ENCODE assay signal across 1 cellular context in the genomic region with DNA sequence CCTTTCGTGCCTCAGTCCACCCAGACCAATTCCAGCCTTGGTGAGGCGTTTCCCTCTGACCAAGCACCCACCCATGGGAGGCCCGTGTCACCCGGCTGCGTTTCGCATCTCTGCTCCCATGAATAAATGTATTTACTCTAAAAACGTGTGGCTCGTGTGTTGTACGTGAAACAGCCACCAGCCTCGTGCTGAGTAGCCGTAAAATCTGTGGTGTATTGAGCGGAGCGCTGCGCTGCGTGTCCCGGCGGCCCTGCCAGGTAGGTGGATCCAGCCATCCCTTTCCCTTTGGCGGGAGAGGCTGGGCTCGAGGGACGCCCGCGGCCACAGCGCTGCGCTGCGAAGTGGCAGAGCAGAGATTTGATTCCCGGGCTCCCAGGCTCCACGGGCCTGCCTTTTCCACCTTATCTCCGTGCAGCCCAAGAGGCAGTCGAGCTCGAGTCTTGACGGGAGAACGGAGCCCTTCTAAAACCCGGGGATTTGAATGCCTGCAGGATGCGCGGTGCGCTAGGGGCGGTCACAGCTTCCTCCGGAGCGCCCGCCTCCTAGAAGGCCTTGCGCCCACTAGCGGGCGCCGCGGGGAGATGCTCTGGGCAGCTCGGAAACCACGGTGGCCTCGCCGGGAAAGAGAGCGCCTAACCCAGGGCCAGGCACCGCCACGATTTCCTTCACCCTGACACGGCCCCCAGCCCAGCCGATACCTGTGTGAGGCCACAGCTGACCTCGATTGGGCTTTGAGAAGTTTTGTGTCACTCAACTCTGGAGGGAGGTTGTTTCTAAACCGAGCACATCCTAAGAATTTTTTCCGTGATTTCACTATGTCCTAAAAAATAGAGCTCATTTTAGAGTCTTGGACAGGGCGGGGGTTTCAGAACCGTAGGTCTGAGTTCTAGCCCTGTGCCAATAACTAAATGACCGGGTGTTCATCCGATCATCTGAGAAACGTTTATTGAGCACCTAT.
TF ChIP-seq lines count a peak whose summit lies in the region.

No MANE protein-coding gene starts in this region.

TF ChIP-seq in GM12878, 131 proteins besides CTCF, POLR2A, EP300 and RAD21 (continued from another document and continues in another):
- TF ChIP-seq, protein P1, sequence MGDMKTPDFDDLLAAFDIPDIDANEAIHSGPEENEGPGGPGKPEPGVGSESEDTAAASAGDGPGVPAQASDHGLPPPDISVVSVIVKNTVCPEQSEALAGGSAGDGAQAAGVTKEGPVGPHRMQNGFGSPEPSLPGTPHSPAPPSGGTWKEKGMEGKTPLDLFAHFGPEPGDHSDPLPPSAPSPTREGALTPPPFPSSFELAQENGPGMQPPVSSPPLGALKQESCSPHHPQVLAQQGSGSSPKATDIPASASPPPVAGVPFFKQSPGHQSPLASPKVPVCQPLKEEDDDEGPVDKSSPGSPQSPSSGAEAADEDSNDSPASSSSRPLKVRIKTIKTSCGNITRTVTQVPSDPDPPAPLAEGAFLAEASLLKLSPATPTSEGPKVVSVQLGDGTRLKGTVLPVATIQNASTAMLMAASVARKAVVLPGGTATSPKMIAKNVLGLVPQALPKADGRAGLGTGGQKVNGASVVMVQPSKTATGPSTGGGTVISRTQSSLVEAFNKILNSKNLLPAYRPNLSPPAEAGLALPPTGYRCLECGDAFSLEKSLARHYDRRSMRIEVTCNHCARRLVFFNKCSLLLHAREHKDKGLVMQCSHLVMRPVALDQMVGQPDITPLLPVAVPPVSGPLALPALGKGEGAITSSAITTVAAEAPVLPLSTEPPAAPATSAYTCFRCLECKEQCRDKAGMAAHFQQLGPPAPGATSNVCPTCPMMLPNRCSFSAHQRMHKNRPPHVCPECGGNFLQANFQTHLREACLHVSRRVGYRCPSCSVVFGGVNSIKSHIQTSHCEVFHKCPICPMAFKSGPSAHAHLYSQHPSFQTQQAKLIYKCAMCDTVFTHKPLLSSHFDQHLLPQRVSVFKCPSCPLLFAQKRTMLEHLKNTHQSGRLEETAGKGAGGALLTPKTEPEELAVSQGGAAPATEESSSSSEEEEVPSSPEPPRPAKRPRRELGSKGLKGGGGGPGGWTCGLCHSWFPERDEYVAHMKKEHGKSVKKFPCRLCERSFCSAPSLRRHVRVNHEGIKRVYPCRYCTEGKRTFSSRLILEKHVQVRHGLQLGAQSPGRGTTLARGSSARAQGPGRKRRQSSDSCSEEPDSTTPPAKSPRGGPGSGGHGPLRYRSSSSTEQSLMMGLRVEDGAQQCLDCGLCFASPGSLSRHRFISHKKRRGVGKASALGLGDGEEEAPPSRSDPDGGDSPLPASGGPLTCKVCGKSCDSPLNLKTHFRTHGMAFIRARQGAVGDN (IDR thresholded peaks at IDR 0.05): no peak
- no peak for TF ChIP-seq KDM1A (IDR thresholded peaks at IDR 0.05; ENCODE audit: borderline replicate concordance)
- TF ChIP-seq NR2C1 (IDR thresholded peaks at IDR 0.05): no peak
- no peak for TF ChIP-seq CHD1 (IDR thresholded peaks at IDR 0.05; ENCODE audit: low read depth, low read length)
- TF ChIP-seq NFIC (IDR thresholded peaks at IDR 0.05; ENCODE audit: low read depth, low read length): no peak
- no peak for TF ChIP-seq HSF1 (IDR thresholded peaks at IDR 0.05; ENCODE audit: low read depth, low read length)
- TF ChIP-seq MXI1 (IDR thresholded peaks at IDR 0.05; ENCODE audit: low read depth, low read length): peak; percentile 64
- no peak for TF ChIP-seq PML (IDR thresholded peaks at IDR 0.05; ENCODE audit: low read length)
- no peak for TF ChIP-seq PAX5 (IDR thresholded peaks at IDR 0.05; ENCODE audit: borderline replicate concordance, low read depth, low read length)
- no peak for TF ChIP-seq ZBTB11 (CRISPR knock-in tag; IDR thresholded peaks at IDR 0.05)
- TF ChIP-seq CREM (IDR thresholded peaks at IDR 0.05; ENCODE audit: low read depth): no peak
- no peak for TF ChIP-seq CHD4 (IDR thresholded peaks at IDR 0.05)
- no peak for TF ChIP-seq PAX8 (IDR thresholded peaks at IDR 0.05)
- no peak for TF ChIP-seq CBX5 (IDR thresholded peaks at IDR 0.05; ENCODE audit: low read depth)
- TF ChIP-seq MEF2B (IDR thresholded peaks at IDR 0.05; ENCODE audit: partially characterized antibody, poor library complexity, severe bottlenecking): no peak
- 0 out of 2 replicates have a peak, but pooled peaks have one; percentile 16 for TF ChIP-seq HCFC1 (IDR thresholded peaks at IDR 0.05; ENCODE audit: low read length)
- TF ChIP-seq BCL11A (IDR thresholded peaks at IDR 0.05; ENCODE audit: low read depth, low read length): no peak
- TF ChIP-seq NBN (IDR thresholded peaks at IDR 0.05): no peak
- TF ChIP-seq FOXM1 (IDR thresholded peaks at IDR 0.05; ENCODE audit: low read depth, low read length): no peak
- TF ChIP-seq NRF1 (conservative IDR thresholded peaks at IDR 0.05; ENCODE audit: low read depth, low read length): 0 out of 2 replicates have a peak, but pooled peaks have one; percentile 23
- no peak; the same call in 1 of the 2 replicates for TF ChIP-seq RCOR1 (conservative IDR thresholded peaks at IDR 0.05; ENCODE audit: low read depth, low read length)
- no peak for TF ChIP-seq PKNOX1 (IDR thresholded peaks at IDR 0.05)
- no peak for TF ChIP-seq SUZ12 (IDR thresholded peaks at IDR 0.05; ENCODE audit: unreplicated experiment)
- no peak for TF ChIP-seq MTA2 (IDR thresholded peaks at IDR 0.05; ENCODE audit: low read depth)
- peak; percentile 79 for TF ChIP-seq SMC3 (IDR thresholded peaks at IDR 0.05; ENCODE audit: borderline replicate concordance, low read length)
- peak; percentile 49; the same call in 1 of the 2 replicates for TF ChIP-seq GATAD2B (conservative IDR thresholded peaks at IDR 0.05; ENCODE audit: low read depth)
- no peak; the same call in 1 of the 2 replicates for TF ChIP-seq ZBTB40 (IDR thresholded peaks at IDR 0.05; ENCODE audit: borderline replicate concordance)
- TF ChIP-seq BRCA1 (IDR thresholded peaks at IDR 0.05; ENCODE audit: low read depth, low read length): no peak
- TF ChIP-seq YBX1 (IDR thresholded peaks at IDR 0.05): no peak
- TF ChIP-seq SUPT20H (IDR thresholded peaks at IDR 0.05; ENCODE audit: borderline replicate concordance, control insufficient read depth, low read depth, low read length): no peak
- TF ChIP-seq RELA (IDR thresholded peaks at IDR 0.05; ENCODE audit: borderline replicate concordance, partially characterized antibody): no peak
- TF ChIP-seq POLR2AphosphoS5 (IDR thresholded peaks at IDR 0.05; ENCODE audit: low read length): no peak
- TF ChIP-seq RFX5 (IDR thresholded peaks at IDR 0.05; ENCODE audit: low read depth, low read length): no peak
- TF ChIP-seq ZSCAN29 (IDR thresholded peaks at IDR 0.05): no peak
- no peak for TF ChIP-seq ASH2L (IDR thresholded peaks at IDR 0.05; ENCODE audit: borderline replicate concordance, low read depth)
- no peak for TF ChIP-seq TBL1XR1 (IDR thresholded peaks at IDR 0.05; ENCODE audit: low read depth, low read length)
- no peak for TF ChIP-seq ZBED1 (IDR thresholded peaks at IDR 0.05; ENCODE audit: borderline replicate concordance)
- TF ChIP-seq BMI1 (IDR thresholded peaks at IDR 0.05; ENCODE audit: borderline replicate concordance): no peak
- TF ChIP-seq, protein P2, sequence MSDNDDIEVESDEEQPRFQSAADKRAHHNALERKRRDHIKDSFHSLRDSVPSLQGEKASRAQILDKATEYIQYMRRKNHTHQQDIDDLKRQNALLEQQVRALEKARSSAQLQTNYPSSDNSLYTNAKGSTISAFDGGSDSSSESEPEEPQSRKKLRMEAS (IDR thresholded peaks at IDR 0.05; ENCODE audit: low read depth, low read length): no peak
- no peak for TF ChIP-seq ZNF622 (IDR thresholded peaks at IDR 0.05)
- no peak for TF ChIP-seq E4F1 (IDR thresholded peaks at IDR 0.05; ENCODE audit: borderline replicate concordance, partially characterized antibody)
- peak; percentile 71 for TF ChIP-seq RUNX3 (IDR thresholded peaks at IDR 0.05; ENCODE audit: low read length)
- no peak for TF ChIP-seq SREBF1 (IDR thresholded peaks at IDR 0.05; ENCODE audit: low read length)
- TF ChIP-seq USF2 (IDR thresholded peaks at IDR 0.05; ENCODE audit: borderline replicate concordance, low read depth, low read length): no peak
